22 cellular contexts compared by ENCODE assay signal in the genomic region with DNA sequence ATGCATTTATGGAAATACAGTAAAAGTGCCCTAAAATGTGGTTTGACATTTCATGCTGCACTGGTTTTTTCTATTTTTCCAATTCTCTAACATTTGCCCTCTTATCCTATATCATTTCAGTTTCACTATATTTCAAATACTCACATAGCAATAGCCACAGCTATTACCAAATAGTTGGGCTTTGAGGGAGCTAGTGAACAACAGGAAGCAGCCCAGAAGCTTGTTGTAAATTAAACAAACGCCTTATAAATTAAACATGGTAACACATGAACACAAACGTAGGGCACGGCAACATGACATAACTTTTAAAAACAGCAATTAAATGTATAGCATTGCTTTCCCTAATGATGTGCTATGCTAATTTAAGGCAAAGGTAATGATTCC.
DNase-seq lines count a peak whose midpoint lies in the region; ATAC-seq and TF ChIP-seq lines count a peak whose summit lies in the region.
"Had no signal": no experiment of that assay in that cellular context is flagged by ENCODE, and none has a peak within 500 bp of the region (broad histone marks: within the 10 kb centered on the region; RNA-seq: fewer than 3 reads in every experiment).

No MANE protein-coding gene starts in this region.

- no peaks in the 10 kb centered on the region for H3K36me3 Mint-ChIP-seq in nephron (ENCODE audit: low read depth)

- H3K4me1 Mint-ChIP-seq in nephron, result peaks cover 39% of the 10 kb centered on the region

- no peaks in the 10 kb centered on the region for H3K27me3 ChIP-seq in right cardiac atrium (ENCODE audit: control insufficient read depth, insufficient read depth)
- H3K27me3 ChIP-seq: esophagus squamous epithelium, ovary, tibial nerve had no signal

- ATAC-seq in right cardiac atrium, result no peak
- ATAC-seq in HG02571 (IDR thresholded peaks at IDR 0.05; ENCODE audit: unreplicated experiment), result no peak
- ATAC-seq: activated CD8-positive, alpha-beta T cell treated with anti-CD3 and anti-CD28 coated beads for 36 hours; naive thymus-derived CD8-positive, alpha-beta T cell had no signal

- peaks cover 1% of the 10 kb centered on the region for H3K4me1 ChIP-seq in right cardiac atrium (ENCODE audit: control insufficient read depth, insufficient read depth, low read length)

- H3K27me3 Mint-ChIP-seq in nephron (ENCODE audit: low read depth), result no peaks in the 10 kb centered on the region
- H3K27me3 Mint-ChIP-seq: activated CD8-positive, alpha-beta T cell treated with anti-CD3 and anti-CD28 coated beads for 36 hours; activated naive CD4-positive, alpha-beta T cell treated with anti-CD3 and anti-CD28 coated beads, Interleukin-2, amount 50 U/mL, for 24 hours; CD4-positive, CD25-positive, alpha-beta regulatory T cell; central memory CD8-positive, alpha-beta T cell; naive thymus-derived CD8-positive, alpha-beta T cell had no signal

- in situ Hi-C loops in astrocyte of the cerebellum (cut with HindIII; ENCODE audit: low sequenced_read_pairs), result no loop called here

- DNase-seq in AG08395 (ENCODE audit: low spot score), result peak; percentile 13
- DNase-seq in GM03348 (ENCODE audit: low spot score), result peak; percentile 13
- DNase-seq in astrocyte of the cerebellum (ENCODE audit: low read depth), result peak; percentile 9
- DNase-seq in midbrain (lab: John Stamatoyannopoulos, UW), result no peak
- DNase-seq in right cardiac atrium, result no peak
- DNase-seq: activated CD8-positive, alpha-beta T cell treated with anti-CD3 and anti-CD28 coated beads for 36 hours; CD4-positive, CD25-positive, alpha-beta regulatory T cell; dermis blood vessel endothelial cell; esophagus squamous epithelium; KBM-7; kidney; naive thymus-derived CD8-positive, alpha-beta T cell; NCI-H1436; NCI-H2081 treated with DMSO at 0.1 percent for 48 hours; ovary; T-helper 2 cell had no signal

- 61% methylated on average over 3 of the region's 3 CpGs for WGBS in right cardiac atrium

- no peak overlapping the region for H3K27ac ChIP-seq in right cardiac atrium (ENCODE audit: low read length)
- H3K27ac ChIP-seq: esophagus squamous epithelium, ovary had no signal

- no peaks in the 10 kb centered on the region for H3K9me3 Mint-ChIP-seq in nephron
- H3K9me3 Mint-ChIP-seq: activated CD8-positive, alpha-beta T cell treated with anti-CD3 and anti-CD28 coated beads for 36 hours; activated naive CD4-positive, alpha-beta T cell treated with anti-CD3 and anti-CD28 coated beads, Interleukin-2, amount 50 U/mL, for 24 hours; activated T-helper 2 cell treated with anti-CD3 and anti-CD28 coated beads, Interferon-gamma antibody, Interleukin-2, Interleukin-4, amounts not matched to agents 10 μg/mL and 5 μg/mL and 100 μg/mL, durations not matched to agents 14 hours and 24 hours and 36 hours; CD4-positive, CD25-positive, alpha-beta regulatory T cell; central memory CD8-positive, alpha-beta T cell; naive thymus-derived CD8-positive, alpha-beta T cell had no signal

- peak overlapping the region in 1 of 3 experiments; percentile 30 for H3K4me3 Mint-ChIP-seq in nephron
- H3K4me3 Mint-ChIP-seq: activated CD8-positive, alpha-beta T cell treated with anti-CD3 and anti-CD28 coated beads for 36 hours; activated naive CD4-positive, alpha-beta T cell treated with anti-CD3 and anti-CD28 coated beads, Interleukin-2, amount 50 U/mL, for 24 hours; CD4-positive, CD25-positive, alpha-beta regulatory T cell; central memory CD8-positive, alpha-beta T cell had no signal

- intact Hi-C loops in right cardiac atrium (cut with DNase I), result no loop called here

- H3K27ac Mint-ChIP-seq in nephron, result peak overlapping the region; percentile 41 to 76 (median 62)
- H3K27ac Mint-ChIP-seq: activated CD8-positive, alpha-beta T cell treated with anti-CD3 and anti-CD28 coated beads for 36 hours; activated naive CD4-positive, alpha-beta T cell treated with anti-CD3 and anti-CD28 coated beads, Interleukin-2, amount 50 U/mL, for 24 hours; activated T-helper 2 cell treated with anti-CD3 and anti-CD28 coated beads, Interferon-gamma antibody, Interleukin-2, Interleukin-4, amounts not matched to agents 10 μg/mL and 5 μg/mL and 100 μg/mL, durations not matched to agents 14 hours and 24 hours and 36 hours; CD4-positive, CD25-positive, alpha-beta regulatory T cell had no signal

- TF ChIP-seq CTCF in astrocyte of the cerebellum (IDR thresholded peaks at IDR 0.05; ENCODE audit: low read depth, low read length, missing control alignments), result no peak
- no peak for TF ChIP-seq CTCF in nephron (IDR thresholded peaks at IDR 0.05; ENCODE audit: unreplicated experiment in 3 of 3)

- H3K4me3 ChIP-seq in astrocyte of the cerebellum (ENCODE audit: low read depth, low read length) (no peak overlapping the region), right cardiac atrium (ENCODE audit: low read length) (no peak overlapping the region)
- H3K4me3 ChIP-seq: esophagus squamous epithelium, ovary, tibial nerve had no signal

- H3K9me3 ChIP-seq in right cardiac atrium (ENCODE audit: control insufficient read depth, low read length), result no peaks in the 10 kb centered on the region
- H3K9me3 ChIP-seq: esophagus squamous epithelium, ovary, tibial nerve had no signal

Comparison
In these comparisons a context has a peak if more than half of its experiments do, and no peak if none do; other contexts are left out.
1. DNase-seq: peak in AG08395 (single experiment), GM03348 (single experiment) and astrocyte of the cerebellum (single experiment); none in midbrain (single experiment) and right cardiac atrium (0 of 3).